ENCODE assay signal across 23 cellular contexts in genomic region chr12:3148366-3149000, GRCh38.
DNase-seq lines count a peak whose midpoint lies in the region; ATAC-seq and TF ChIP-seq lines count a peak whose summit lies in the region.
"Had no signal": no experiment of that assay in that cellular context is flagged by ENCODE, and none has a peak within 500 bp of the region (broad histone marks: within the 10 kb centered on the region; RNA-seq: fewer than 3 reads in every experiment).

No MANE protein-coding gene starts in this region.

- TF ChIP-seq POLR2A in gastroesophageal sphincter (IDR thresholded peaks at IDR 0.05) (no peak), testis (IDR thresholded peaks at IDR 0.05) (no peak)

- H3K27me3 Mint-ChIP-seq in nephron progenitor cell (ENCODE audit: low read depth, poor library complexity): peaks cover 7% of the 10 kb centered on the region

- no peak overlapping the region for H3K4me3 Mint-ChIP-seq in nephron progenitor cell
- H3K4me3 Mint-ChIP-seq: activated CD4-positive, alpha-beta T cell treated with anti-CD3 and anti-CD28 coated beads for 36 hours had no signal

- TF ChIP-seq EP300 in gastroesophageal sphincter (IDR thresholded peaks at IDR 0.05): no peak

- H3K9me3 ChIP-seq in gastroesophageal sphincter (no peaks in the 10 kb centered on the region), testis (no peaks in the 10 kb centered on the region)
- H3K9me3 ChIP-seq: BLaER1, colonic mucosa, esophagus squamous epithelium, right lobe of liver had no signal

- H3K36me3 ChIP-seq in gastroesophageal sphincter: no peaks in the 10 kb centered on the region
- no peaks in the 10 kb centered on the region for H3K36me3 ChIP-seq in testis (ENCODE audit: low read depth, missing control alignments)
- H3K36me3 ChIP-seq: BLaER1, colonic mucosa had no signal

- no peak overlapping the region for H3K27ac ChIP-seq in gastroesophageal sphincter
- no peak overlapping the region for H3K27ac ChIP-seq in testis
- H3K27ac ChIP-seq: BLaER1, colonic mucosa, esophagus squamous epithelium, right lobe of liver, SK-N-MC had no signal

- H3K4me3 ChIP-seq in gastroesophageal sphincter: no peak overlapping the region
- no peak overlapping the region for H3K4me3 ChIP-seq in testis
- H3K4me3 ChIP-seq: BLaER1, colonic mucosa, esophagus squamous epithelium, right lobe of liver, SK-N-MC had no signal

- ATAC-seq in gastroesophageal sphincter: peak; percentile 42
- ATAC-seq: activated CD4-positive, alpha-beta T cell treated with anti-CD3 and anti-CD28 coated beads for 36 hours had no signal

- peaks cover 13% of the 10 kb centered on the region for H3K36me3 Mint-ChIP-seq in nephron progenitor cell (ENCODE audit: low read depth)

- H3K9me3 Mint-ChIP-seq in nephron progenitor cell: peaks cover 9% of the 10 kb centered on the region

- H3K4me1 Mint-ChIP-seq in nephron progenitor cell: peaks cover 82% of the 10 kb centered on the region

- intact Hi-C loops in testis (cut with DNase I; ENCODE audit: low total_unique reads): no loop called here

- DNase-seq in LHCN-M2 (ENCODE audit: low read depth): peak; percentile 85
- peak; percentile 50 for DNase-seq in nephron progenitor cell
- peak; percentile 46 for DNase-seq in testis
- DNase-seq in NK-92 (lab: John Stamatoyannopoulos, UW; ENCODE audit: unreplicated experiment): no peak
- no peak for DNase-seq in NCI-H2196 treated with DMSO at 0.1 percent for 48 hours (lab: John Stamatoyannopoulos, UW; ENCODE audit: unreplicated experiment)
- no peak for DNase-seq in SW480 (ENCODE audit: low spot score)
- DNase-seq: ACHN; activated CD4-positive, alpha-beta T cell treated with anti-CD3 and anti-CD28 coated beads for 36 hours; activated CD8-positive, alpha-beta memory T cell treated with anti-CD3 and anti-CD28 coated beads for 24 hours; activated T-cell treated with anti-CD3 and anti-CD28 coated beads, Interleukin-2, amount 50 U/mL, for 1 hour; colonic mucosa; esophagus squamous epithelium; GF-D8; KBM-7; MM.1S; NCI-H1417; NCI-H2107; occipital lobe; T-helper 2 cell had no signal

- peaks cover 0 to 53% (median 30%) of the 10 kb centered on the region in 3 donors for H3K4me1 ChIP-seq in gastroesophageal sphincter
- peaks cover 16% of the 10 kb centered on the region for H3K4me1 ChIP-seq in testis
- H3K4me1 ChIP-seq: colonic mucosa had no signal

- TF ChIP-seq CTCF in gastroesophageal sphincter (IDR thresholded peaks at IDR 0.05) (no peak), nephron progenitor cell (IDR thresholded peaks at IDR 0.05) (no peak), testis (IDR thresholded peaks at IDR 0.05) (no peak)

- no peak overlapping the region for H3K27ac Mint-ChIP-seq in nephron progenitor cell
- H3K27ac Mint-ChIP-seq: activated CD4-positive, alpha-beta T cell treated with anti-CD3 and anti-CD28 coated beads for 36 hours had no signal

- no peaks in the 10 kb centered on the region for H3K27me3 ChIP-seq in gastroesophageal sphincter
- no peaks in the 10 kb centered on the region for H3K27me3 ChIP-seq in testis
- H3K27me3 ChIP-seq: BLaER1, colonic mucosa, esophagus squamous epithelium, right lobe of liver had no signal

- 53% methylated on average over 3 of the region's 16 CpGs; no CpG with 5 or more reads in 1 of the 2 donors for WGBS in gastroesophageal sphincter (ENCODE audit: low coverage in 1 of 2), 2 donors
- WGBS in testis, 2 donors: 64 to 65% methylated on average over 9 to 16 of the region's 16 CpGs

Comparison
In these comparisons a context has a peak if more than half of its experiments do, and no peak if none do; other contexts are left out.
1. DNase-seq: peak in LHCN-M2 (single experiment), nephron progenitor cell (single experiment) and testis (single experiment); none in NK-92 (single experiment), NCI-H2196 treated with DMSO at 0.1 percent for 48 hours (single experiment) and SW480 (single experiment).